29 cellular contexts compared by ENCODE assay signal in genomic region chr4:173940146-173940545, GRCh38.
"Had no signal": no experiment of that assay in that cellular context is flagged by ENCODE, and none has a peak within 500 bp of the region (broad histone marks: within the 10 kb centered on the region; RNA-seq: fewer than 3 reads in every experiment).

No MANE protein-coding gene starts in this region.

- H3K27me3 ChIP-seq: body of pancreas, colonic mucosa, heart left ventricle had no signal

- ATAC-seq: activated CD4-positive, CD25-positive, alpha-beta regulatory T cell treated with anti-CD3 and anti-CD28 coated beads, Interleukin-2, amount 50 U/mL, for 24 hours; activated CD8-positive, alpha-beta T cell treated with anti-CD3 and anti-CD28 coated beads for 36 hours; activated T-cell treated with anti-CD3 and anti-CD28 coated beads, Interleukin-2, amount 50 U/mL, for 4 hours; activated T-helper 17 cell treated with anti-CD3 and anti-CD28 coated beads, Interleukin-2, amount 50 U/mL, for 72 hours; body of pancreas had no signal

- H3K36me3 ChIP-seq: colonic mucosa, heart left ventricle, WERI-Rb-1 had no signal

- H3K27ac ChIP-seq: body of pancreas, colonic mucosa, epithelial cell of prostate, heart left ventricle, WERI-Rb-1 had no signal

- FAIRE-seq: endometrium, endothelial cell of umbilical vein, frontal cortex had no signal

- DNase-seq: activated B cell treated with CpG ODN at 0.5 μM for 24 hours; activated CD4-positive, alpha-beta T cell treated with anti-CD3 and anti-CD28 coated beads for 48 hours; activated CD4-positive, alpha-beta T cell treated with anti-CD3 and anti-CD28 coated beads, Interleukin-2, amount 50 U/mL, for 1 hour; activated CD4-positive, alpha-beta T cell treated with anti-CD3 and anti-CD28 coated beads, Interleukin-2, amount 50 U/mL, for 48 hours; activated CD8-positive, alpha-beta memory T cell treated with anti-CD3 and anti-CD28 coated beads for 24 hours; activated CD8-positive, alpha-beta T cell treated with anti-CD3 and anti-CD28 coated beads for 36 hours; activated effector memory CD4-positive, alpha-beta T cell treated with Interleukin-2 at 50 U/mL for 16 hours; activated gamma-delta T cell treated with Interleukin-2 at 50 U/mL for 16 hours; activated naive CD4-positive, alpha-beta T cell treated with anti-CD3 and anti-CD28 coated beads, Interleukin-2, amount 50 U/mL, for 16 hours; activated naive CD4-positive, alpha-beta T cell treated with Interleukin-2 at 50 U/mL for 16 hours; activated T-cell treated with anti-CD3 and anti-CD28 coated beads, Interleukin-2, amount 50 U/mL, for 4 hours; amniotic stem cell; anterior cingulate cortex; body of pancreas; central memory CD4-positive, alpha-beta T cell; cerebellar nuclear complex; colonic mucosa; effector CD8-positive, alpha-beta T cell; foreskin fibroblast; glutamatergic neuron; heart left ventricle; T-helper 2 cell; WERI-Rb-1 had no signal

- H3K4me3 ChIP-seq: body of pancreas, colonic mucosa, heart left ventricle had no signal

- H3K4me1 ChIP-seq: body of pancreas, colonic mucosa had no signal

- H3K9me3 ChIP-seq: body of pancreas, colonic mucosa, heart left ventricle had no signal
